ENCODE assay signal across 9 cellular contexts in genomic region chr5:95962785-95963184, GRCh38. TPM values are rescaled to one million over a fixed set of nuclear protein-coding genes. Genes with fewer than 3 reads are reported as not detected.
DNase-seq lines count a peak whose midpoint lies in the region; ATAC-seq, FAIRE-seq and TF ChIP-seq lines count a peak whose summit lies in the region.
"Had no signal": no experiment of that assay in that cellular context is flagged by ENCODE, and none has a peak within 500 bp of the region (broad histone marks: within the 10 kb centered on the region; RNA-seq: fewer than 3 reads in every experiment).

No MANE protein-coding gene starts in this region.

- H3K27me3 ChIP-seq in testis: no peaks in the 10 kb centered on the region

- peak overlapping the region; percentile 90 to 92 for H3K27ac ChIP-seq in kidney (ENCODE audit: low read depth in 2 of 2, low read length in 2 of 2)
- peak overlapping the region; percentile 97 to 98 for H3K27ac ChIP-seq in testis

- no peak for TF ChIP-seq CTCF in kidney (IDR thresholded peaks at IDR 0.05; ENCODE audit: borderline replicate concordance, extremely low read depth, insufficient read depth)
- TF ChIP-seq CTCF in testis (IDR thresholded peaks at IDR 0.05): no peak

- POLR2A ChIA-PET in activated naive CD8-positive, alpha-beta T cell treated with anti-CD3 and anti-CD28 coated beads, Interleukin-2, amount 10 ng/mL, durations not matched to agents 7 days and 5 days (lab: Charles Lee): no interaction called here

- TF ChIP-seq POLR2A in testis (IDR thresholded peaks at IDR 0.05): no peak

- no peaks in the 10 kb centered on the region for H3K9me3 Mint-ChIP-seq in activated naive CD8-positive, alpha-beta T cell treated with anti-CD3 and anti-CD28 coated beads, Interleukin-2, amount 10 ng/mL, durations not matched to agents 7 days and 5 days

- DNase-seq in DMS53 (lab: John Stamatoyannopoulos, UW) (peak; percentile 30), DMS53 treated with DMSO at 0.1 percent for 48 hours (lab: John Stamatoyannopoulos, UW; ENCODE audit: unreplicated experiment) (no peak), kidney (no peak), testis (no peak), SHP77 (lab: John Stamatoyannopoulos, UW) (no peak), NCI-H2081 (lab: John Stamatoyannopoulos, UW) (no peak), NCI-H2227 treated with DMSO at 0.1 percent for 48 hours (lab: John Stamatoyannopoulos, UW) (no peak)
- no peak for DNase-seq in activated naive CD8-positive, alpha-beta T cell treated with anti-CD3 and anti-CD28 coated beads, Interleukin-2, amount 10 ng/mL, durations not matched to agents 7 days and 5 days

- ATAC-seq in activated naive CD8-positive, alpha-beta T cell treated with anti-CD3 and anti-CD28 coated beads, Interleukin-2, amount 10 ng/mL, durations not matched to agents 7 days and 5 days (ENCODE audit: low read depth): no peak

- H3K36me3 ChIP-seq in kidney (ENCODE audit: control insufficient read depth in 1 of 2, insufficient read depth in 2 of 2, low read length in 2 of 2) (no peaks in the 10 kb centered on the region), testis (ENCODE audit: low read depth, missing control alignments) (no peaks in the 10 kb centered on the region)

- peaks cover 5 to 21% of the 10 kb centered on the region in 2 donors for H3K4me1 ChIP-seq in kidney (ENCODE audit: control insufficient read depth in 1 of 2, insufficient read depth in 1 of 2, low read depth in 1 of 2, low read length in 2 of 2)
- H3K4me1 ChIP-seq in testis: no peaks in the 10 kb centered on the region

- peaks cover 2% of the 10 kb centered on the region for H3K36me3 Mint-ChIP-seq in activated naive CD8-positive, alpha-beta T cell treated with anti-CD3 and anti-CD28 coated beads, Interleukin-2, amount 10 ng/mL, durations not matched to agents 7 days and 5 days

- 36 to 52% methylated on average over 6 of the region's 6 CpGs for WGBS in testis, 2 donors

- H3K4me3 ChIP-seq in kidney (ENCODE audit: low read length in 2 of 2) (peak overlapping the region; percentile 63 to 91), testis (peak overlapping the region in 1 of 2 donors; percentile 92)

- no peaks in the 10 kb centered on the region for H3K9me3 ChIP-seq in kidney (ENCODE audit: control insufficient read depth in 1 of 2, low read length in 2 of 2)
- H3K9me3 ChIP-seq in testis: no peaks in the 10 kb centered on the region

- peak overlapping the region in 1 of 2 donors; percentile 72 for H3K9ac ChIP-seq in kidney (ENCODE audit: low read length in 2 of 2)

- FAIRE-seq in kidney (lab: Jason Lieb, UNC): no peak
- FAIRE-seq: A204.1 had no signal

- H3K27ac Mint-ChIP-seq in activated naive CD8-positive, alpha-beta T cell treated with anti-CD3 and anti-CD28 coated beads, Interleukin-2, amount 10 ng/mL, durations not matched to agents 7 days and 5 days: no peak overlapping the region

- peak overlapping the region; percentile 96 for H3K4me3 Mint-ChIP-seq in activated naive CD8-positive, alpha-beta T cell treated with anti-CD3 and anti-CD28 coated beads, Interleukin-2, amount 10 ng/mL, durations not matched to agents 7 days and 5 days

- H3K27me3 Mint-ChIP-seq in activated naive CD8-positive, alpha-beta T cell treated with anti-CD3 and anti-CD28 coated beads, Interleukin-2, amount 10 ng/mL, durations not matched to agents 7 days and 5 days: peaks cover under 1% of the 10 kb centered on the region

- intact Hi-C loops in kidney (cut with DNase I): no loop called here
- intact Hi-C loops in testis (cut with DNase I; ENCODE audit: low total_unique reads): loop anchor here (5.0 kb wide), 1 partner anchor 105 kb away; no protein-coding TSS in a partner anchor

- H3K4me1 Mint-ChIP-seq in activated naive CD8-positive, alpha-beta T cell treated with anti-CD3 and anti-CD28 coated beads, Interleukin-2, amount 10 ng/mL, durations not matched to agents 7 days and 5 days: peaks cover 31% of the 10 kb centered on the region

RNA-seq across cellular contexts. Expression of gene ELL2, which starts 1.1 kb away (rescaled TPM):
- total RNA-seq in activated naive CD8-positive, alpha-beta T cell treated with anti-CD3 and anti-CD28 coated beads, Interleukin-2, amount 10 ng/mL, durations not matched to agents 7 days and 5 days: 10 to 100 TPM; 11.6 to 15.0 TPM
- total RNA-seq in kidney (37.2 TPM), testis (10 to 100 TPM; 78.9 to 87.3 TPM)
- polyA plus RNA-seq in kidney (ENCODE audit: insufficient read depth, low read depth, low replicate concordance) (10.1 TPM), testis (ENCODE audit: insufficient read depth, low read depth, low replicate concordance) (32.1 TPM)
